Comparison of ENCODE assay signal across 1 cellular context in the genomic region with DNA sequence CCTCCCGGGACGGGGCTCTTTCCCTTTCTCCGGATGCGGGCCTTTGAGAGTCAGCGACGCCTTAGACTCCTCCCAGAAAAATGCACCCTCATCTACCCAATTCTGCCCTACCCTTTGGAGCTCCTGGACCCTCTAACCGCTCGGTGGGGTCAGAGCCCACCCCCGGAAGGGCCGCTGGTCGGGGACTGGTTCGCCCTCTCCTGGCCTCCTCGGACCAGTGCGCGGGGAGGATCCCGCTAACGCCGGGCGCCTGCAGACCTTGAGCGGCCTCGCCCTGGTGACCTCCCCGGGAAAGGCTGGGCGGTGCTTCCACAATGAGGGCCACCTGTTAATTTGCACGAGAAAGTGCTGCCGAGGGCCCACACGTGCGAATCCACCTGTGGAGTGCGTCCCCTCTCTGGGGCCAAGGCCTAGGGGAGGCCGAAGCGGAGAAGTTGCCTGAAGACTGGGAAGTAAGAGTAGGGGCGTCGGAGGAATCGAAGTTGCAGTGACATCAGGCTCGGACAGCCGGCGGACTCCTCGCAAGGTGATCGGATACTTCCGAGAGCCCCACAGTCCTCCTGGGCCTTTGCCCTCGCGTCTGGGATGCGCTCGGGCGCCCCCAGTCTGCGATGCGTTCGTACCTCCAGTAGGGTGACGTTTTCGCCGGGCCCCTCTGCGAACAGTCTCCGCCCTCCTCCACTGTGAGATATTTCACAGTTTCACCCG.
TF ChIP-seq lines count a peak whose summit lies in the region.

No MANE protein-coding gene starts in this region.

TF ChIP-seq in HepG2, 621 proteins besides CTCF, POLR2A, EP300 and RAD21 (continued from another document and continues in another):
- TF ChIP-seq ZBTB33 (CRISPR knock-in tag; IDR thresholded peaks at IDR 0.05) (peak; percentile 96), KDM4B (CRISPR knock-in tag; IDR thresholded peaks at IDR 0.05) (no peak), MEF2D (CRISPR knock-in tag; IDR thresholded peaks at IDR 0.05) (0 out of 2 replicates have a peak, but pooled peaks have one; percentile 22), ZNF34 (CRISPR knock-in tag; IDR thresholded peaks at IDR 0.05; ENCODE audit: borderline replicate concordance) (no peak), ZNF230 (CRISPR knock-in tag; IDR thresholded peaks at IDR 0.05) (no peak), HDAC2 (CRISPR knock-in tag; IDR thresholded peaks at IDR 0.05) (no peak), RFX1 (IDR thresholded peaks at IDR 0.05) (no peak), HOXA3 (CRISPR knock-in tag; IDR thresholded peaks at IDR 0.05) (peak; percentile 46; the same call in 1 of the 2 replicates), ZNF577 (CRISPR knock-in tag; IDR thresholded peaks at IDR 0.05; ENCODE audit: borderline replicate concordance, low read depth) (no peak), RBM39 (IDR thresholded peaks at IDR 0.05; ENCODE audit: low read depth, low read length, poor library complexity, severe bottlenecking) (no peak), ZNF12 (CRISPR knock-in tag; IDR thresholded peaks at IDR 0.05) (no peak), NCOR1 (IDR thresholded peaks at IDR 0.05; ENCODE audit: borderline replicate concordance, low read length) (no peak), ZNF629 (CRISPR knock-in tag; conservative IDR thresholded peaks at IDR 0.05) (no peak), POLR2AphosphoS2 (IDR thresholded peaks at IDR 0.05; ENCODE audit: low read depth, low read length) (no peak), ZBTB14 (CRISPR knock-in tag; IDR thresholded peaks at IDR 0.05) (no peak), KAT8 (CRISPR knock-in tag; IDR thresholded peaks at IDR 0.05) (0 out of 2 replicates have a peak, but pooled peaks have one; percentile 31), AHDC1 (CRISPR knock-in tag; IDR thresholded peaks at IDR 0.05; ENCODE audit: borderline replicate concordance) (no peak), CENPT (CRISPR knock-in tag; IDR thresholded peaks at IDR 0.05; ENCODE audit: low read depth) (no peak), ESRRA (CRISPR knock-in tag; IDR thresholded peaks at IDR 0.05; ENCODE audit: low read depth) (no peak), NFE2 (CRISPR knock-in tag; IDR thresholded peaks at IDR 0.05) (no peak), DMTF1 (CRISPR knock-in tag; IDR thresholded peaks at IDR 0.05) (no peak), DR1 (CRISPR knock-in tag; IDR thresholded peaks at IDR 0.05) (no peak), BHLHE40 (IDR thresholded peaks at IDR 0.05; ENCODE audit: low read length) (no peak), MATR3 (CRISPR knock-in tag; IDR thresholded peaks at IDR 0.05) (no peak), MED8 (CRISPR knock-in tag; IDR thresholded peaks at IDR 0.05; ENCODE audit: insufficient replicate concordance) (no peak), SRF (IDR thresholded peaks at IDR 0.05; ENCODE audit: low read depth, low read length) (no peak), FOXA3 (CRISPR knock-in tag; IDR thresholded peaks at IDR 0.05) (no peak), ATF4 (CRISPR knock-in tag; IDR thresholded peaks at IDR 0.05) (no peak), PAF1 (CRISPR knock-in tag; IDR thresholded peaks at IDR 0.05) (no peak)
- TF ChIP-seq, protein P1, sequence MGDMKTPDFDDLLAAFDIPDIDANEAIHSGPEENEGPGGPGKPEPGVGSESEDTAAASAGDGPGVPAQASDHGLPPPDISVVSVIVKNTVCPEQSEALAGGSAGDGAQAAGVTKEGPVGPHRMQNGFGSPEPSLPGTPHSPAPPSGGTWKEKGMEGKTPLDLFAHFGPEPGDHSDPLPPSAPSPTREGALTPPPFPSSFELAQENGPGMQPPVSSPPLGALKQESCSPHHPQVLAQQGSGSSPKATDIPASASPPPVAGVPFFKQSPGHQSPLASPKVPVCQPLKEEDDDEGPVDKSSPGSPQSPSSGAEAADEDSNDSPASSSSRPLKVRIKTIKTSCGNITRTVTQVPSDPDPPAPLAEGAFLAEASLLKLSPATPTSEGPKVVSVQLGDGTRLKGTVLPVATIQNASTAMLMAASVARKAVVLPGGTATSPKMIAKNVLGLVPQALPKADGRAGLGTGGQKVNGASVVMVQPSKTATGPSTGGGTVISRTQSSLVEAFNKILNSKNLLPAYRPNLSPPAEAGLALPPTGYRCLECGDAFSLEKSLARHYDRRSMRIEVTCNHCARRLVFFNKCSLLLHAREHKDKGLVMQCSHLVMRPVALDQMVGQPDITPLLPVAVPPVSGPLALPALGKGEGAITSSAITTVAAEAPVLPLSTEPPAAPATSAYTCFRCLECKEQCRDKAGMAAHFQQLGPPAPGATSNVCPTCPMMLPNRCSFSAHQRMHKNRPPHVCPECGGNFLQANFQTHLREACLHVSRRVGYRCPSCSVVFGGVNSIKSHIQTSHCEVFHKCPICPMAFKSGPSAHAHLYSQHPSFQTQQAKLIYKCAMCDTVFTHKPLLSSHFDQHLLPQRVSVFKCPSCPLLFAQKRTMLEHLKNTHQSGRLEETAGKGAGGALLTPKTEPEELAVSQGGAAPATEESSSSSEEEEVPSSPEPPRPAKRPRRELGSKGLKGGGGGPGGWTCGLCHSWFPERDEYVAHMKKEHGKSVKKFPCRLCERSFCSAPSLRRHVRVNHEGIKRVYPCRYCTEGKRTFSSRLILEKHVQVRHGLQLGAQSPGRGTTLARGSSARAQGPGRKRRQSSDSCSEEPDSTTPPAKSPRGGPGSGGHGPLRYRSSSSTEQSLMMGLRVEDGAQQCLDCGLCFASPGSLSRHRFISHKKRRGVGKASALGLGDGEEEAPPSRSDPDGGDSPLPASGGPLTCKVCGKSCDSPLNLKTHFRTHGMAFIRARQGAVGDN (CRISPR knock-in tag; IDR thresholded peaks at IDR 0.05) = peak; percentile 45
- TF ChIP-seq, protein P2, sequence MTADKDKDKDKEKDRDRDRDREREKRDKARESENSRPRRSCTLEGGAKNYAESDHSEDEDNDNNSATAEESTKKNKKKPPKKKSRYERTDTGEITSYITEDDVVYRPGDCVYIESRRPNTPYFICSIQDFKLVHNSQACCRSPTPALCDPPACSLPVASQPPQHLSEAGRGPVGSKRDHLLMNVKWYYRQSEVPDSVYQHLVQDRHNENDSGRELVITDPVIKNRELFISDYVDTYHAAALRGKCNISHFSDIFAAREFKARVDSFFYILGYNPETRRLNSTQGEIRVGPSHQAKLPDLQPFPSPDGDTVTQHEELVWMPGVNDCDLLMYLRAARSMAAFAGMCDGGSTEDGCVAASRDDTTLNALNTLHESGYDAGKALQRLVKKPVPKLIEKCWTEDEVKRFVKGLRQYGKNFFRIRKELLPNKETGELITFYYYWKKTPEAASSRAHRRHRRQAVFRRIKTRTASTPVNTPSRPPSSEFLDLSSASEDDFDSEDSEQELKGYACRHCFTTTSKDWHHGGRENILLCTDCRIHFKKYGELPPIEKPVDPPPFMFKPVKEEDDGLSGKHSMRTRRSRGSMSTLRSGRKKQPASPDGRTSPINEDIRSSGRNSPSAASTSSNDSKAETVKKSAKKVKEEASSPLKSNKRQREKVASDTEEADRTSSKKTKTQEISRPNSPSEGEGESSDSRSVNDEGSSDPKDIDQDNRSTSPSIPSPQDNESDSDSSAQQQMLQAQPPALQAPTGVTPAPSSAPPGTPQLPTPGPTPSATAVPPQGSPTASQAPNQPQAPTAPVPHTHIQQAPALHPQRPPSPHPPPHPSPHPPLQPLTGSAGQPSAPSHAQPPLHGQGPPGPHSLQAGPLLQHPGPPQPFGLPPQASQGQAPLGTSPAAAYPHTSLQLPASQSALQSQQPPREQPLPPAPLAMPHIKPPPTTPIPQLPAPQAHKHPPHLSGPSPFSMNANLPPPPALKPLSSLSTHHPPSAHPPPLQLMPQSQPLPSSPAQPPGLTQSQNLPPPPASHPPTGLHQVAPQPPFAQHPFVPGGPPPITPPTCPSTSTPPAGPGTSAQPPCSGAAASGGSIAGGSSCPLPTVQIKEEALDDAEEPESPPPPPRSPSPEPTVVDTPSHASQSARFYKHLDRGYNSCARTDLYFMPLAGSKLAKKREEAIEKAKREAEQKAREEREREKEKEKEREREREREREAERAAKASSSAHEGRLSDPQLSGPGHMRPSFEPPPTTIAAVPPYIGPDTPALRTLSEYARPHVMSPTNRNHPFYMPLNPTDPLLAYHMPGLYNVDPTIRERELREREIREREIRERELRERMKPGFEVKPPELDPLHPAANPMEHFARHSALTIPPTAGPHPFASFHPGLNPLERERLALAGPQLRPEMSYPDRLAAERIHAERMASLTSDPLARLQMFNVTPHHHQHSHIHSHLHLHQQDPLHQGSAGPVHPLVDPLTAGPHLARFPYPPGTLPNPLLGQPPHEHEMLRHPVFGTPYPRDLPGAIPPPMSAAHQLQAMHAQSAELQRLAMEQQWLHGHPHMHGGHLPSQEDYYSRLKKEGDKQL (CRISPR knock-in tag; IDR thresholded peaks at IDR 0.05; ENCODE audit: low read depth) = no peak
